In genomic region chr10:124193309-124193696, GRCh38 we compare ENCODE assay signal across 27 cellular contexts.
"Had no signal": no experiment of that assay in that cellular context is flagged by ENCODE, and none has a peak within 500 bp of the region (broad histone marks: within the 10 kb centered on the region; RNA-seq: fewer than 3 reads in every experiment).

No MANE protein-coding gene starts in this region.

- H3K4me1 Mint-ChIP-seq: stimulated activated naive CD8-positive, alpha-beta T cell treated with anti-CD3 and anti-CD28 coated beads, Interleukin-15, amount 100 ng/mL, for 72 hours had no signal

- H3K4me3 Mint-ChIP-seq: natural killer cell; nephron; neural progenitor cell; stimulated activated memory B cell treated with anti-CD40 and anti-IgM and Interleukin-4, amounts not matched to agents 10 μg/mL and 1 μg/mL and 100 μg/mL, for 72 hours; stimulated activated naive CD8-positive, alpha-beta T cell treated with anti-CD3 and anti-CD28 coated beads, Interleukin-15, amount 100 ng/mL, for 72 hours; type B pancreatic cell had no signal

- H3K4me1 ChIP-seq: parathyroid adenoma, right lobe of liver, suprapubic skin, testis, transverse colon, upper lobe of right lung, uterus had no signal

- H3K9me3 Mint-ChIP-seq: natural killer cell; stimulated activated naive CD8-positive, alpha-beta T cell treated with anti-CD3 and anti-CD28 coated beads, Interleukin-15, amount 100 ng/mL, for 72 hours had no signal

- H3K4me3 ChIP-seq: neural progenitor cell, ovary, psoas muscle, right lobe of liver, sigmoid colon, suprapubic skin, testis, tibial artery, transverse colon, upper lobe of right lung, uterus had no signal

- H3K4me2 ChIP-seq: neural progenitor cell had no signal

- H2AFZ ChIP-seq: neural progenitor cell, parathyroid adenoma had no signal

- H3K9me3 ChIP-seq: ovary, psoas muscle, right lobe of liver, sigmoid colon, suprapubic skin, testis, tibial artery, transverse colon, upper lobe of right lung, uterus had no signal

- H3K36me3 Mint-ChIP-seq: natural killer cell; neural progenitor cell; stimulated activated memory B cell treated with anti-CD40 and anti-IgM and Interleukin-4, amounts not matched to agents 10 μg/mL and 1 μg/mL and 100 μg/mL, for 72 hours; type B pancreatic cell had no signal

- H3K27me3 ChIP-seq: neural progenitor cell, ovary, right lobe of liver, sigmoid colon, suprapubic skin, testis, tibial artery, transverse colon, upper lobe of right lung, uterus had no signal

- H3K79me2 ChIP-seq: parathyroid adenoma had no signal

- DNase-seq: natural killer cell; occipital lobe; ovary; psoas muscle; right cardiac atrium; sigmoid colon; small intestine; stimulated activated CD4-positive, alpha-beta T cell treated with anti-CD3 and anti-CD28 coated beads, Interleukin-2, amount 100 ng/mL, for 24 hours; stimulated activated CD4-positive, alpha-beta T cell treated with anti-CD3 and anti-CD28 coated beads, Interleukin-2, amount 100 ng/mL, for 48 hours; stimulated activated CD4-positive, alpha-beta T cell treated with anti-CD3 and anti-CD28 coated beads, Interleukin-4, amount 100 ng/mL, for 24 hours; stimulated activated CD8-positive, alpha-beta memory T cell treated with anti-CD3 and anti-CD28 coated beads, Interleukin-4, amount 100 ng/mL, for 48 hours; stimulated activated naive CD4-positive, alpha-beta T cell; stimulated activated naive CD8-positive, alpha-beta T cell treated with anti-CD3 and anti-CD28 coated beads, Interleukin-15, amount 100 ng/mL, for 72 hours; substantia nigra; testis; tibial artery; transverse colon; upper lobe of right lung; uterus had no signal

- H3K27ac ChIP-seq: neural progenitor cell, ovary, parathyroid adenoma, psoas muscle, right lobe of liver, sigmoid colon, suprapubic skin, testis, tibial artery, transverse colon, upper lobe of right lung, uterus had no signal

- H3K9ac ChIP-seq: neural progenitor cell, parathyroid adenoma had no signal

- H3K27ac Mint-ChIP-seq: natural killer cell; nephron; progenitor cell of endocrine pancreas; stimulated activated memory B cell treated with anti-CD40 and anti-IgM and Interleukin-4, amounts not matched to agents 10 μg/mL and 1 μg/mL and 100 μg/mL, for 72 hours; stimulated activated naive CD8-positive, alpha-beta T cell treated with anti-CD3 and anti-CD28 coated beads, Interleukin-15, amount 100 ng/mL, for 72 hours; type B pancreatic cell had no signal

- H3K36me3 ChIP-seq: neural progenitor cell, ovary, right lobe of liver, sigmoid colon, suprapubic skin, tibial artery, transverse colon, upper lobe of right lung, uterus had no signal
